Comparison of ENCODE assay signal across 2 cellular contexts in the genomic region with DNA sequence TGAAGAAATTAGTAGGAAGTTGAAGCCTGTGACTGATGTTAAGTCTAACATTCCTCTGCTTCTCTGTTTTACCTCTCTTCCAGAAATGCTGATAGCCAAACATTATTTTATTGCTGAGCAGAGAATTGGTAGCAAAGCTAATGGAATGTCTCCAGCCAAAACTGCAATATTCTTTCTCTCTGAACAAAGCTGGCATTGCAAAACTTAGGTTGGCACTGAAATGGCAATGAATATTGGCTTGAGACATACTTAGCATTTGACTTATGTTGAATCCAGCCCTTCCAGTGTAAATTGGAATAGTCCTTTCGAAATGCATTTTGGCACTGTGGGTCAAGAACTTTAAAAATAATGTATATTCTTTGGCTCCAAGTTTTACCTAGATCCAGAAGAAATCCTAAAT.
TF ChIP-seq lines count a peak whose summit lies in the region.

No MANE protein-coding gene starts in this region.

TF ChIP-seq in SK-N-SH treated with all-trans-retinoic acid at 6 μM for 48 hours, 23 proteins besides CTCF, POLR2A, EP300 and RAD21 (continued from another document):
- TF ChIP-seq, protein P1, sequence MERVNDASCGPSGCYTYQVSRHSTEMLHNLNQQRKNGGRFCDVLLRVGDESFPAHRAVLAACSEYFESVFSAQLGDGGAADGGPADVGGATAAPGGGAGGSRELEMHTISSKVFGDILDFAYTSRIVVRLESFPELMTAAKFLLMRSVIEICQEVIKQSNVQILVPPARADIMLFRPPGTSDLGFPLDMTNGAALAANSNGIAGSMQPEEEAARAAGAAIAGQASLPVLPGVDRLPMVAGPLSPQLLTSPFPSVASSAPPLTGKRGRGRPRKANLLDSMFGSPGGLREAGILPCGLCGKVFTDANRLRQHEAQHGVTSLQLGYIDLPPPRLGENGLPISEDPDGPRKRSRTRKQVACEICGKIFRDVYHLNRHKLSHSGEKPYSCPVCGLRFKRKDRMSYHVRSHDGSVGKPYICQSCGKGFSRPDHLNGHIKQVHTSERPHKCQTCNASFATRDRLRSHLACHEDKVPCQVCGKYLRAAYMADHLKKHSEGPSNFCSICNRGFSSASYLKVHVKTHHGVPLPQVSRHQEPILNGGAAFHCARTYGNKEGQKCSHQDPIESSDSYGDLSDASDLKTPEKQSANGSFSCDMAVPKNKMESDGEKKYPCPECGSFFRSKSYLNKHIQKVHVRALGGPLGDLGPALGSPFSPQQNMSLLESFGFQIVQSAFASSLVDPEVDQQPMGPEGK (CRISPR knock-in tag; IDR thresholded peaks at IDR 0.05; ENCODE audit: borderline replicate concordance), result no peak
- TF ChIP-seq, protein P2, sequence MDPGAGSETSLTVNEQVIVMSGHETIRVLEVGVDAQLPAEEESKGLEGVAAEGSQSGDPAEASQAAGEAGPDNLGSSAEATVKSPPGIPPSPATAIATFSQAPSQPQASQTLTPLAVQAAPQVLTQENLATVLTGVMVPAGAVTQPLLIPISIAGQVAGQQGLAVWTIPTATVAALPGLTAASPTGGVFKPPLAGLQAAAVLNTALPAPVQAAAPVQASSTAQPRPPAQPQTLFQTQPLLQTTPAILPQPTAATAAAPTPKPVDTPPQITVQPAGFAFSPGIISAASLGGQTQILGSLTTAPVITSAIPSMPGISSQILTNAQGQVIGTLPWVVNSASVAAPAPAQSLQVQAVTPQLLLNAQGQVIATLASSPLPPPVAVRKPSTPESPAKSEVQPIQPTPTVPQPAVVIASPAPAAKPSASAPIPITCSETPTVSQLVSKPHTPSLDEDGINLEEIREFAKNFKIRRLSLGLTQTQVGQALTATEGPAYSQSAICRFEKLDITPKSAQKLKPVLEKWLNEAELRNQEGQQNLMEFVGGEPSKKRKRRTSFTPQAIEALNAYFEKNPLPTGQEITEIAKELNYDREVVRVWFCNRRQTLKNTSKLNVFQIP (CRISPR knock-in tag; IDR thresholded peaks at IDR 0.05; ENCODE audit: borderline replicate concordance, low read depth), result no peak
- TF ChIP-seq PPARA (CRISPR knock-in tag; IDR thresholded peaks at IDR 0.05; ENCODE audit: borderline replicate concordance) (no peak), ISL1 (CRISPR knock-in tag; IDR thresholded peaks at IDR 0.05) (peak; percentile 14; the same call in 1 of the 2 replicates), SNAI2 (CRISPR knock-in tag; IDR thresholded peaks at IDR 0.05) (no peak)

TF ChIP-seq in SK-N-SH, 30 proteins besides CTCF, POLR2A, EP300 and RAD21 (continued from another document):
- TF ChIP-seq, protein P3, sequence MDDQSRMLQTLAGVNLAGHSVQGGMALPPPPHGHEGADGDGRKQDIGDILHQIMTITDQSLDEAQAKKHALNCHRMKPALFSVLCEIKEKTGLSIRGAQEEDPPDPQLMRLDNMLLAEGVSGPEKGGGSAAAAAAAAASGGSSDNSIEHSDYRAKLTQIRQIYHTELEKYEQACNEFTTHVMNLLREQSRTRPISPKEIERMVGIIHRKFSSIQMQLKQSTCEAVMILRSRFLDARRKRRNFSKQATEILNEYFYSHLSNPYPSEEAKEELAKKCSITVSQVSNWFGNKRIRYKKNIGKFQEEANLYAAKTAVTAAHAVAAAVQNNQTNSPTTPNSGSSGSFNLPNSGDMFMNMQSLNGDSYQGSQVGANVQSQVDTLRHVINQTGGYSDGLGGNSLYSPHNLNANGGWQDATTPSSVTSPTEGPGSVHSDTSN (IDR thresholded peaks at IDR 0.05), result no peak
